Comparison of ENCODE assay signal across 1 cellular context in the genomic region with DNA sequence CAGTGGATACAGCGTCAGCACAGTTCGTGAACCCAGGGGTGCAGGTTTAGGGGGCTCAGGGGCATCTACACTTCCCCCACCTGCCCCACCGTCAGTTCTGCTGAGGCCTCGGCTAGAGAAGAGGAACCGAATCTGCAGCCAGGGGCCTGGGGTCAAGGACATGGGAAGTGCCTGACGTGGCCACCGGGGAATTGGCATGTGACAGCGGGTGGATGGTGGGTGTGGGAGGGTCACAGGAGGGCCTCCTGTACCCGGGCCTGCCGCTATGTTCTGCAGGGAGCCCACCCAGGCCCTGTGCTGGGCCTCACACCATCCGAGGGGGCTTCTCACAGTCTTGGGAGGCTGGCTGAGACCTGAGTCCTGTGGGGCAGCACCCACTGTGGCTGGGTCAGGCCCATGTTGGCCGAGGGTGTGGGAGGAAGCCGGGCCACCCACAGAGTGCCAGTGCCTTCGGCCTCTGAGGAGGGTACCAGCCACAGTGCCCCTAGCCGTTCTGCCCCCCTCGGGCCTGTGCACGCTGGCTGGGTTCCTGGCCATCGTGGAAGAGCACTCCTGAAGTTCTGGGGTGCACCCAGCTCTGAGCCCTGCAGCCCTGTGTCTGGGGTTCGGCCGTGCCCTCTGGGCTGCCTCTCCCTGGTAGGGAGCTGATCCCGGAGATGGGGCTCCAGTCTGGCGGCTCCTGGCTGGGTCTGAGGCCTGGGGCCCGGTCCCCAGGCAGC.
TF ChIP-seq lines count a peak whose summit lies in the region.

No MANE protein-coding gene starts in this region.

TF ChIP-seq in SK-N-SH, 30 proteins besides CTCF, POLR2A, EP300 and RAD21 (continued from another document):
- no peak for TF ChIP-seq SIN3A (IDR thresholded peaks at IDR 0.05; ENCODE audit: borderline replicate concordance, low read depth, low read length)
- TF ChIP-seq GABPA (IDR thresholded peaks at IDR 0.05; ENCODE audit: low read depth) = no peak
- no peak for TF ChIP-seq FOXM1 (IDR thresholded peaks at IDR 0.05; ENCODE audit: low read depth)
- TF ChIP-seq, protein P1, sequence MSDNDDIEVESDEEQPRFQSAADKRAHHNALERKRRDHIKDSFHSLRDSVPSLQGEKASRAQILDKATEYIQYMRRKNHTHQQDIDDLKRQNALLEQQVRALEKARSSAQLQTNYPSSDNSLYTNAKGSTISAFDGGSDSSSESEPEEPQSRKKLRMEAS (IDR thresholded peaks at IDR 0.05; ENCODE audit: low read depth) = no peak
- no peak for TF ChIP-seq JUND (IDR thresholded peaks at IDR 0.05)
- TF ChIP-seq RFX5 (IDR thresholded peaks at IDR 0.05; ENCODE audit: low read length) = no peak
- no peak for TF ChIP-seq SMC3 (IDR thresholded peaks at IDR 0.05; ENCODE audit: low read depth, low read length)
- no peak for TF ChIP-seq FOSL2 (IDR thresholded peaks at IDR 0.05; ENCODE audit: borderline replicate concordance, low read depth)
- TF ChIP-seq RXRA (IDR thresholded peaks at IDR 0.05; ENCODE audit: borderline replicate concordance, low read depth) = no peak
- TF ChIP-seq ELF1 (IDR thresholded peaks at IDR 0.05) = no peak
- no peak for TF ChIP-seq POLR2AphosphoS5 (IDR thresholded peaks at IDR 0.05; ENCODE audit: low read depth, low read length)
